ENCODE assay signal across 30 cellular contexts in genomic region chr3:94616833-94617232, GRCh38.
A peak's percentile ranks its signal among the peaks of the same experiment; 100 is the strongest.
DNase-seq lines count a peak whose midpoint lies in the region; ATAC-seq, FAIRE-seq and TF ChIP-seq lines count a peak whose summit lies in the region.
"Had no signal": no experiment of that assay in that cellular context is flagged by ENCODE, and none has a peak within 500 bp of the region (broad histone marks: within the 10 kb centered on the region; RNA-seq: fewer than 3 reads in every experiment).

No MANE protein-coding gene starts in this region.

- no peaks in the 10 kb centered on the region for H3K4me1 Mint-ChIP-seq in activated naive CD4-positive, alpha-beta T cell treated with anti-CD3 and anti-CD28 coated beads, Interleukin-2, amount 10 ng/mL, durations not matched to agents 7 days and 5 days
- peaks cover 1% of the 10 kb centered on the region for H3K4me1 Mint-ChIP-seq in endodermal cell
- H3K4me1 Mint-ChIP-seq: immature natural killer cell, natural killer cell, T-cell had no signal

- POLR2A ChIA-PET in HepG2 (lab: Yijun Ruan, JAX), result no interaction called here

- no peak overlapping the region for H3K27ac ChIP-seq in HepG2 (ENCODE audit: extremely low read length, insufficient read depth, low read length)
- H3K27ac ChIP-seq in right lobe of liver, result no peak overlapping the region
- no peak overlapping the region for H3K27ac ChIP-seq in endodermal cell (ENCODE audit: low read depth, low read length)
- H3K27ac ChIP-seq: left ventricle myocardium inferior, PC-9 had no signal

- no peaks in the 10 kb centered on the region for H3K9me3 ChIP-seq in HepG2 (ENCODE audit: low read length)
- no peaks in the 10 kb centered on the region for H3K9me3 ChIP-seq in right lobe of liver
- H3K9me3 ChIP-seq in endodermal cell (ENCODE audit: control insufficient read depth, low read length), result no peaks in the 10 kb centered on the region
- H3K9me3 ChIP-seq: left ventricle myocardium inferior, MG63 had no signal

- ATAC-seq in HepG2, result peak; percentile 31; the same call in 2 of the 3 replicates
- ATAC-seq in right lobe of liver, result no peak
- ATAC-seq: activated T-cell treated with anti-CD3 and anti-CD28 coated beads, Interleukin-2, amount 50 U/mL, for 72 hours; K562; natural killer cell; T-cell had no signal

- no peaks in the 10 kb centered on the region for H3K36me3 ChIP-seq in HepG2 (replicated peaks in 1 of 2; ENCODE audit: control insufficient read depth in 1 of 2, insufficient read depth in 2 of 2, low read length in 2 of 2)
- no peaks in the 10 kb centered on the region for H3K36me3 ChIP-seq in right lobe of liver
- no peaks in the 10 kb centered on the region for H3K36me3 ChIP-seq in endodermal cell (ENCODE audit: control insufficient read depth, insufficient read depth, low read length)
- H3K36me3 ChIP-seq: left ventricle myocardium inferior, MG63 had no signal

- H3K9me3 Mint-ChIP-seq in activated naive CD4-positive, alpha-beta T cell treated with anti-CD3 and anti-CD28 coated beads, Interleukin-2, amount 10 ng/mL, durations not matched to agents 7 days and 5 days, result peaks cover 1% of the 10 kb centered on the region
- no peaks in the 10 kb centered on the region for H3K9me3 Mint-ChIP-seq in endodermal cell
- H3K9me3 Mint-ChIP-seq: H9 had no signal

- no TSS peak for BruUV-seq in HepG2 (replicated peaks; lab: Mats Ljungman, UMichigan)

- no peaks in the 10 kb centered on the region for H3K27me3 Mint-ChIP-seq in activated naive CD4-positive, alpha-beta T cell treated with anti-CD3 and anti-CD28 coated beads, Interleukin-2, amount 10 ng/mL, durations not matched to agents 7 days and 5 days
- H3K27me3 Mint-ChIP-seq in endodermal cell (ENCODE audit: insufficient read depth), result no peaks in the 10 kb centered on the region
- H3K27me3 Mint-ChIP-seq: T-cell, type B pancreatic cell had no signal

- TF ChIP-seq EP300 in HepG2 (IDR thresholded peaks at IDR 0.05; ENCODE audit: low read depth in 2 of 2, low read length in 2 of 2) (no peak), HepG2 (CRISPR knock-in tag; IDR thresholded peaks at IDR 0.05; ENCODE audit: borderline replicate concordance) (no peak)

- H3K27me3 ChIP-seq in HepG2 (ENCODE audit: control insufficient read depth in 1 of 2, insufficient read depth in 2 of 2, low read length in 2 of 2) (no peaks in the 10 kb centered on the region), right lobe of liver (no peaks in the 10 kb centered on the region), endodermal cell (ENCODE audit: control insufficient read depth, insufficient read depth, low read length, poor library complexity, severe bottlenecking) (no peaks in the 10 kb centered on the region)
- H3K27me3 ChIP-seq: MG63 had no signal

- no peaks in the 10 kb centered on the region for H3K36me3 Mint-ChIP-seq in activated naive CD4-positive, alpha-beta T cell treated with anti-CD3 and anti-CD28 coated beads, Interleukin-2, amount 10 ng/mL, durations not matched to agents 7 days and 5 days
- no peaks in the 10 kb centered on the region for H3K36me3 Mint-ChIP-seq in endodermal cell (ENCODE audit: low read depth)
- H3K36me3 Mint-ChIP-seq: immature natural killer cell, natural killer cell, T-cell, type B pancreatic cell had no signal

- WGBS in HepG2 (ENCODE audit: low lambda C conversion rate), result 0% methylated on average over 2 of the region's 2 CpGs
- WGBS in right lobe of liver (ENCODE audit: insufficient coverage, low coverage, low lambda C conversion rate, missing lambda C conversion rate), result 81% methylated on average over 2 of the region's 2 CpGs
- WGBS in endodermal cell (ENCODE audit: insufficient coverage in 1 of 2, insufficient read length in 1 of 2), 2 experiments, result 83 to 97% methylated on average over 1 to 2 of the region's 2 CpGs

- in situ Hi-C loops in HepG2 (cut with HindIII; ENCODE audit: extremely low pct_ligation_motif_present, low pct_unique_long_range_greater_than_20kb), result no loop called here

- H3K4me3 ChIP-seq in HepG2 (replicated peaks in 1 of 3; ENCODE audit: insufficient read depth in 1 of 3, low read depth in 2 of 3, low read length in 3 of 3) (no peak overlapping the region), right lobe of liver (no peak overlapping the region), endodermal cell (ENCODE audit: low read length) (no peak overlapping the region)
- H3K4me3 ChIP-seq: K562, left ventricle myocardium inferior, MG63, PC-9 had no signal

- no peak overlapping the region for H3K4me3 Mint-ChIP-seq in activated naive CD4-positive, alpha-beta T cell treated with anti-CD3 and anti-CD28 coated beads, Interleukin-2, amount 10 ng/mL, durations not matched to agents 7 days and 5 days
- H3K4me3 Mint-ChIP-seq in endodermal cell, result no peak overlapping the region
- H3K4me3 Mint-ChIP-seq: activated T-cell treated with anti-CD3 and anti-CD28 coated beads, Interleukin-2, amount 50 U/mL, for 72 hours; H9; immature natural killer cell; natural killer cell; T-cell; type B pancreatic cell had no signal

- TF ChIP-seq POLR2A in HepG2 (IDR thresholded peaks at IDR 0.05; ENCODE audit: insufficient read depth in 1 of 2, low read depth in 2 of 2, low read length in 2 of 2) (no peak), right lobe of liver (IDR thresholded peaks at IDR 0.05) (no peak)

- FAIRE-seq in HepG2 (lab: Jason Lieb, UNC) (no peak), urothelium cell line (lab: Jason Lieb, UNC) (no peak)
- FAIRE-seq: endometrium, K562 had no signal

- no peaks in the 10 kb centered on the region for H4K20me1 ChIP-seq in HepG2 (ENCODE audit: insufficient read depth, low read length)

- H3K4me2 ChIP-seq in HepG2 (ENCODE audit: low read depth, low read length), result no peak overlapping the region
- H3K4me2 ChIP-seq: PC-9 had no signal

- intact Hi-C loops in HepG2 (cut with micrococcal nuclease; ENCODE audit: unreplicated experiment), result loop anchor here (10.0 kb wide), 1 partner anchor 98 kb away; no protein-coding TSS in a partner anchor
- intact Hi-C loops in right lobe of liver (cut with DNase I), result no loop called here

- H3K9ac ChIP-seq in HepG2 (ENCODE audit: insufficient read depth, low read depth, low read length), result no peak overlapping the region
- H3K9ac ChIP-seq in endodermal cell (ENCODE audit: extremely low read depth, low read length, poor library complexity, severe bottlenecking), result no peak overlapping the region

- H3K4me1 ChIP-seq in HepG2 (ENCODE audit: insufficient read depth, low read length) (0 out of 2 replicates have a peak, but pooled peaks cover 6% of the 10 kb centered on the region), right lobe of liver (no peaks in the 10 kb centered on the region), endodermal cell (ENCODE audit: control insufficient read depth, insufficient read depth, low read length) (no peaks in the 10 kb centered on the region)
- H3K4me1 ChIP-seq: left ventricle myocardium inferior had no signal

- no peak for TF ChIP-seq CTCF in HepG2 (CRISPR knock-in tag; IDR thresholded peaks at IDR 0.05)
- TF ChIP-seq CTCF in right lobe of liver (IDR thresholded peaks at IDR 0.05), result no peak
- no peak for TF ChIP-seq CTCF in endodermal cell (conservative IDR thresholded peaks at IDR 0.05)

- no peak overlapping the region for H3K27ac Mint-ChIP-seq in activated naive CD4-positive, alpha-beta T cell treated with anti-CD3 and anti-CD28 coated beads, Interleukin-2, amount 10 ng/mL, durations not matched to agents 7 days and 5 days
- no peak overlapping the region for H3K27ac Mint-ChIP-seq in endodermal cell
- H3K27ac Mint-ChIP-seq: activated T-cell treated with anti-CD3 and anti-CD28 coated beads, Interleukin-2, amount 50 U/mL, for 72 hours; immature natural killer cell; natural killer cell; T-cell; type B pancreatic cell had no signal

- no peak for TF ChIP-seq RAD21 in HepG2 (CRISPR knock-in tag; IDR thresholded peaks at IDR 0.05)

- CTCF ChIA-PET in HepG2 (lab: Yijun Ruan, JAX; ENCODE audit: low intra/inter-chr PET ratio, low total read pairs), result no interaction called here
- CTCF ChIA-PET in activated naive CD4-positive, alpha-beta T cell treated with anti-CD3 and anti-CD28 coated beads, Interleukin-2, amount 10 ng/mL, durations not matched to agents 7 days and 5 days (lab: Charles Lee), result no interaction called here

- DNase-seq in HepG2 (ENCODE audit: low spot score) (peak; percentile 50), right lobe of liver (no peak), amniotic epithelial cell (ENCODE audit: low read depth) (peak; percentile 58), iris pigment epithelial cell (ENCODE audit: low read depth) (peak; percentile 10), urothelium cell line (ENCODE audit: low spot score) (peak; percentile 30), KG1 (lab: John Stamatoyannopoulos, UW) (no peak), endodermal cell (no peak)
- no peak for DNase-seq in activated naive CD4-positive, alpha-beta T cell treated with anti-CD3 and anti-CD28 coated beads, Interleukin-2, amount 10 ng/mL, durations not matched to agents 7 days and 5 days
- DNase-seq: activated CD4-positive, CD25-positive, alpha-beta regulatory T cell; activated naive CD4-positive, alpha-beta T cell; activated T-cell treated with anti-CD3 and anti-CD28 coated beads, Interleukin-2, amount 50 U/mL, for 72 hours; amniotic stem cell; DMS79 treated with DMSO at 0.1 percent for 48 hours; GF-D8; H9; hypothalamus; immature natural killer cell; left ventricle myocardium inferior; MG63; natural killer cell; NCI-H1417 treated with DMSO at 0.1 percent for 48 hours; NCI-H2107; NK-92 treated with Interleukin-12 subunit alpha and Interleukin-12 subunit beta, amount 100 ng/mL, for 24 hours; PC-9; SIG-M5; stimulated activated CD4-positive, alpha-beta T cell treated with anti-CD3 and anti-CD28 coated beads, Interleukin-4, amount 100 ng/mL, for 1 hour; T-cell had no signal

- H3K79me2 ChIP-seq in HepG2 (ENCODE audit: insufficient read depth, low read length), result no peaks in the 10 kb centered on the region

- no peak overlapping the region for H2AFZ ChIP-seq in HepG2 (ENCODE audit: low read length)
- H2AFZ ChIP-seq: PC-9 had no signal

TF ChIP-seq in HepG2, 621 proteins besides CTCF, POLR2A, EP300 and RAD21 (continues in another document):
- TF ChIP-seq FOXP1 (IDR thresholded peaks at IDR 0.05) (no peak), FOXP1 (CRISPR knock-in tag; IDR thresholded peaks at IDR 0.05) (peak; percentile 41; the same call in 1 of the 2 replicates), ZSCAN30 (CRISPR knock-in tag; IDR thresholded peaks at IDR 0.05) (no peak), CEBPG (CRISPR knock-in tag; IDR thresholded peaks at IDR 0.05) (no peak), ZNF205 (CRISPR knock-in tag; IDR thresholded peaks at IDR 0.05) (peak; percentile 98), FOSL2 (CRISPR knock-in tag; IDR thresholded peaks at IDR 0.05) (peak; percentile 31; the same call in 1 of the 2 replicates)
- TF ChIP-seq, protein P1, sequence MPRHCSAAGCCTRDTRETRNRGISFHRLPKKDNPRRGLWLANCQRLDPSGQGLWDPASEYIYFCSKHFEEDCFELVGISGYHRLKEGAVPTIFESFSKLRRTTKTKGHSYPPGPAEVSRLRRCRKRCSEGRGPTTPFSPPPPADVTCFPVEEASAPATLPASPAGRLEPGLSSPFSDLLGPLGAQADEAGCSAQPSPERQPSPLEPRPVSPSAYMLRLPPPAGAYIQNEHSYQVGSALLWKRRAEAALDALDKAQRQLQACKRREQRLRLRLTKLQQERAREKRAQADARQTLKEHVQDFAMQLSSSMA (CRISPR knock-in tag; IDR thresholded peaks at IDR 0.05), result no peak

Comparison
In these comparisons a context has a peak if more than half of its experiments do, and no peak if none do; other contexts are left out.
1. DNase-seq: peak in HepG2 (single experiment), amniotic epithelial cell (single experiment), iris pigment epithelial cell (single experiment) and urothelium cell line (single experiment); none in right lobe of liver (0 of 3), KG1 (single experiment), activated naive CD4-positive, alpha-beta T cell treated with anti-CD3 and anti-CD28 coated beads, Interleukin-2, amount 10 ng/mL, durations not matched to agents 7 days and 5 days (single experiment) and endodermal cell (single experiment).